1 cellular context compared by ENCODE assay signal in the genomic region with DNA sequence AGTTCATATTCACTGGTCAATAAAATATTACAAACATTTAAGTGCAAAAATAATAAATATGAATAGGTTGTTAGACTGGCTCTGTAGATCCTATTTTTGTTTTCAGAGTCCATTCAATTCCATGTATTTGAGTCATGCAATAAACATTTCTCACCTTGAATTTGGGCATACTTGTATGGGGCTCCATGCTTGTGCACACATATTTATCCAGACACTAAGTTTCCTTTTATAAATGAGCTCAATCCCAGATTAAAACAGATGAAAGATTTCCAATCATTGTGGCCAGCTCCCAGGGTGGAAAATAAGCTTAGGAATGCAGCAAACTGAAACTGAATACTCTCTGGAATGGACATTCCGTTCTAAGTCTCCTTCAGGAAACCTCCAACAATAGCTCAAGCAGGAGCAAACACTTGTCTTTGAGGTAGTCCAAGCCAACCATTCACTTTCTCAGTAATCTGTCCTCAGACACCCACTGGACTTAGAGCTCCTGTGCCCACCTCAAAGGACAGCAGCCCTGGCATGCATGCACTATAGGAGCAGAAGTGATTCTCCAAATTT.
TF ChIP-seq lines count a peak whose summit lies in the region.

No MANE protein-coding gene starts in this region.

TF ChIP-seq in GM23338, 12 proteins besides CTCF, POLR2A, EP300 and RAD21 (continued from another document):
- TF ChIP-seq, protein P1, sequence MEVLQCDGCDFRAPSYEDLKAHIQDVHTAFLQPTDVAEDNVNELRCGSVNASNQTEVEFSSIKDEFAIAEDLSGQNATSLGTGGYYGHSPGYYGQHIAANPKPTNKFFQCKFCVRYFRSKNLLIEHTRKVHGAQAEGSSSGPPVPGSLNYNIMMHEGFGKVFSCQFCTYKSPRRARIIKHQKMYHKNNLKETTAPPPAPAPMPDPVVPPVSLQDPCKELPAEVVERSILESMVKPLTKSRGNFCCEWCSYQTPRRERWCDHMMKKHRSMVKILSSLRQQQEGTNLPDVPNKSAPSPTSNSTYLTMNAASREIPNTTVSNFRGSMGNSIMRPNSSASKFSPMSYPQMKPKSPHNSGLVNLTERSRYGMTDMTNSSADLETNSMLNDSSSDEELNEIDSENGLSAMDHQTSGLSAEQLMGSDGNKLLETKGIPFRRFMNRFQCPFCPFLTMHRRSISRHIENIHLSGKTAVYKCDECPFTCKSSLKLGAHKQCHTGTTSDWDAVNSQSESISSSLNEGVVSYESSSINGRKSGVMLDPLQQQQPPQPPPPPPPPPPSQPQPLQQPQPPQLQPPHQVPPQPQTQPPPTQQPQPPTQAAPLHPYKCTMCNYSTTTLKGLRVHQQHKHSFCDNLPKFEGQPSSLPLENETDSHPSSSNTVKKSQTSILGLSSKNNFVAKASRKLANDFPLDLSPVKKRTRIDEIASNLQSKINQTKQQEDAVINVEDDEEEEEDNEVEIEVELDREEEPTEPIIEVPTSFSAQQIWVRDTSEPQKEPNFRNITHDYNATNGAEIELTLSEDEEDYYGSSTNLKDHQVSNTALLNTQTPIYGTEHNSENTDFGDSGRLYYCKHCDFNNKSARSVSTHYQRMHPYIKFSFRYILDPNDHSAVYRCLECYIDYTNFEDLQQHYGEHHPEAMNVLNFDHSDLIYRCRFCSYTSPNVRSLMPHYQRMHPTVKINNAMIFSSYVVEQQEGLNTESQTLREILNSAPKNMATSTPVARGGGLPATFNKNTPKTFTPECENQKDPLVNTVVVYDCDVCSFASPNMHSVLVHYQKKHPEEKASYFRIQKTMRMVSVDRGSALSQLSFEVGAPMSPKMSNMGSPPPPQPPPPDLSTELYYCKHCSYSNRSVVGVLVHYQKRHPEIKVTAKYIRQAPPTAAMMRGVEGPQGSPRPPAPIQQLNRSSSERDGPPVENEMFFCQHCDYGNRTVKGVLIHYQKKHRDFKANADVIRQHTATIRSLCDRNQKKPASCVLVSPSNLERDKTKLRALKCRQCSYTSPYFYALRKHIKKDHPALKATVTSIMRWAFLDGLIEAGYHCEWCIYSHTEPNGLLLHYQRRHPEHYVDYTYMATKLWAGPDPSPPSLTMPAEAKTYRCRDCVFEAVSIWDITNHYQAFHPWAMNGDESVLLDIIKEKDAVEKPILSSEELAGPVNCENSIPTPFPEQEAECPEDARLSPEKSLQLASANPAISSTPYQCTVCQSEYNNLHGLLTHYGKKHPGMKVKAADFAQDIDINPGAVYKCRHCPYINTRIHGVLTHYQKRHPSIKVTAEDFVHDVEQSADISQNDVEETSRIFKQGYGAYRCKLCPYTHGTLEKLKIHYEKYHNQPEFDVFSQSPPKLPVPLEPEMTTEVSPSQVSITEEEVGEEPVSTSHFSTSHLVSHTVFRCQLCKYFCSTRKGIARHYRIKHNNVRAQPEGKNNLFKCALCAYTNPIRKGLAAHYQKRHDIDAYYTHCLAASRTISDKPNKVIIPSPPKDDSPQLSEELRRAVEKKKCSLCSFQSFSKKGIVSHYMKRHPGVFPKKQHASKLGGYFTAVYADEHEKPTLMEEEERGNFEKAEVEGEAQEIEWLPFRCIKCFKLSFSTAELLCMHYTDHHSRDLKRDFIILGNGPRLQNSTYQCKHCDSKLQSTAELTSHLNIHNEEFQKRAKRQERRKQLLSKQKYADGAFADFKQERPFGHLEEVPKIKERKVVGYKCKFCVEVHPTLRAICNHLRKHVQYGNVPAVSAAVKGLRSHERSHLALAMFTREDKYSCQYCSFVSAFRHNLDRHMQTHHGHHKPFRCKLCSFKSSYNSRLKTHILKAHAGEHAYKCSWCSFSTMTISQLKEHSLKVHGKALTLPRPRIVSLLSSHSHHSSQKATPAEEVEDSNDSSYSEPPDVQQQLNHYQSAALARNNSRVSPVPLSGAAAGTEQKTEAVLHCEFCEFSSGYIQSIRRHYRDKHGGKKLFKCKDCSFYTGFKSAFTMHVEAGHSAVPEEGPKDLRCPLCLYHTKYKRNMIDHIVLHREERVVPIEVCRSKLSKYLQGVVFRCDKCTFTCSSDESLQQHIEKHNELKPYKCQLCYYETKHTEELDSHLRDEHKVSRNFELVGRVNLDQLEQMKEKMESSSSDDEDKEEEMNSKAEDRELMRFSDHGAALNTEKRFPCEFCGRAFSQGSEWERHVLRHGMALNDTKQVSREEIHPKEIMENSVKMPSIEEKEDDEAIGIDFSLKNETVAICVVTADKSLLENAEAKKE (CRISPR knock-in tag; IDR thresholded peaks at IDR 0.05) = no peak
- TF ChIP-seq JUNB (IDR thresholded peaks at IDR 0.05; ENCODE audit: unreplicated experiment) (no peak), CREB1 (CRISPR knock-in tag; IDR thresholded peaks at IDR 0.05; ENCODE audit: low read depth) (no peak), NANOG (IDR thresholded peaks at IDR 0.05; ENCODE audit: borderline replicate concordance) (no peak), ZNF114 (CRISPR knock-in tag; IDR thresholded peaks at IDR 0.05) (no peak), EZH2phosphoT487 (IDR thresholded peaks at IDR 0.05; ENCODE audit: unreplicated experiment) (no peak), POLR2AphosphoS5 (IDR thresholded peaks at IDR 0.05; ENCODE audit: low read depth) (no peak)
- TF ChIP-seq, protein P2, sequence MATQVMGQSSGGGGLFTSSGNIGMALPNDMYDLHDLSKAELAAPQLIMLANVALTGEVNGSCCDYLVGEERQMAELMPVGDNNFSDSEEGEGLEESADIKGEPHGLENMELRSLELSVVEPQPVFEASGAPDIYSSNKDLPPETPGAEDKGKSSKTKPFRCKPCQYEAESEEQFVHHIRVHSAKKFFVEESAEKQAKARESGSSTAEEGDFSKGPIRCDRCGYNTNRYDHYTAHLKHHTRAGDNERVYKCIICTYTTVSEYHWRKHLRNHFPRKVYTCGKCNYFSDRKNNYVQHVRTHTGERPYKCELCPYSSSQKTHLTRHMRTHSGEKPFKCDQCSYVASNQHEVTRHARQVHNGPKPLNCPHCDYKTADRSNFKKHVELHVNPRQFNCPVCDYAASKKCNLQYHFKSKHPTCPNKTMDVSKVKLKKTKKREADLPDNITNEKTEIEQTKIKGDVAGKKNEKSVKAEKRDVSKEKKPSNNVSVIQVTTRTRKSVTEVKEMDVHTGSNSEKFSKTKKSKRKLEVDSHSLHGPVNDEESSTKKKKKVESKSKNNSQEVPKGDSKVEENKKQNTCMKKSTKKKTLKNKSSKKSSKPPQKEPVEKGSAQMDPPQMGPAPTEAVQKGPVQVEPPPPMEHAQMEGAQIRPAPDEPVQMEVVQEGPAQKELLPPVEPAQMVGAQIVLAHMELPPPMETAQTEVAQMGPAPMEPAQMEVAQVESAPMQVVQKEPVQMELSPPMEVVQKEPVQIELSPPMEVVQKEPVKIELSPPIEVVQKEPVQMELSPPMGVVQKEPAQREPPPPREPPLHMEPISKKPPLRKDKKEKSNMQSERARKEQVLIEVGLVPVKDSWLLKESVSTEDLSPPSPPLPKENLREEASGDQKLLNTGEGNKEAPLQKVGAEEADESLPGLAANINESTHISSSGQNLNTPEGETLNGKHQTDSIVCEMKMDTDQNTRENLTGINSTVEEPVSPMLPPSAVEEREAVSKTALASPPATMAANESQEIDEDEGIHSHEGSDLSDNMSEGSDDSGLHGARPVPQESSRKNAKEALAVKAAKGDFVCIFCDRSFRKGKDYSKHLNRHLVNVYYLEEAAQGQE (IDR thresholded peaks at IDR 0.05; ENCODE audit: unreplicated experiment) = no peak
